23 cellular contexts compared by ENCODE assay signal in genomic region chr9:123597073-123597472, GRCh38.
DNase-seq lines count a peak whose midpoint lies in the region; ATAC-seq and TF ChIP-seq lines count a peak whose summit lies in the region.
"Had no signal": no experiment of that assay in that cellular context is flagged by ENCODE, and none has a peak within 500 bp of the region (broad histone marks: within the 10 kb centered on the region; RNA-seq: fewer than 3 reads in every experiment).

No MANE protein-coding gene starts in this region.

- 53 to 57% methylated on average over 4 to 5 of the region's 5 CpGs for WGBS in transverse colon (ENCODE audit: low coverage in 1 of 2), 2 donors

- H3K27ac ChIP-seq in transverse colon: no peak overlapping the region
- H3K27ac ChIP-seq: BLaER1 had no signal

- peak; percentile 41 for ATAC-seq in left colon

- POLR2A ChIA-PET in HEK293T (lab: Yijun Ruan, JAX): no interaction called here

- no peaks in the 10 kb centered on the region for H3K4me1 Mint-ChIP-seq in osteocyte (ENCODE audit: unreplicated experiment)
- H3K4me1 Mint-ChIP-seq: CD14-positive monocyte; CD4-positive, alpha-beta memory T cell; CD4-positive, CD25-positive, alpha-beta regulatory T cell; CD8-positive, alpha-beta memory T cell had no signal

- no peak for TF ChIP-seq POLR2A in transverse colon (IDR thresholded peaks at IDR 0.05)

- no peaks in the 10 kb centered on the region for H3K27me3 Mint-ChIP-seq in osteocyte (ENCODE audit: unreplicated experiment)
- H3K27me3 Mint-ChIP-seq: CD4-positive, alpha-beta memory T cell; CD4-positive, CD25-positive, alpha-beta regulatory T cell had no signal

- H3K27me3 ChIP-seq in transverse colon: no peaks in the 10 kb centered on the region
- H3K27me3 ChIP-seq: BE2C, BLaER1 had no signal

- H3K27ac Mint-ChIP-seq in osteocyte (ENCODE audit: unreplicated experiment): no peak overlapping the region
- H3K27ac Mint-ChIP-seq: CD14-positive monocyte had no signal

- no peak overlapping the region for H3K4me3 ChIP-seq in transverse colon
- H3K4me3 ChIP-seq: BLaER1 had no signal

- no peak for TF ChIP-seq EP300 in transverse colon (IDR thresholded peaks at IDR 0.05; ENCODE audit: low read depth)

- no peaks in the 10 kb centered on the region for H3K36me3 ChIP-seq in transverse colon
- H3K36me3 ChIP-seq: BE2C had no signal

- TF ChIP-seq CTCF in osteocyte (IDR thresholded peaks at IDR 0.05): no peak
- TF ChIP-seq CTCF in transverse colon (IDR thresholded peaks at IDR 0.05): no peak

- peaks cover 0 to 7% (median 0%) of the 10 kb centered on the region in 4 donors for H3K4me1 ChIP-seq in transverse colon
- H3K4me1 ChIP-seq: BLaER1 had no signal

- intact Hi-C loops in left colon (cut with DNase I, micrococcal nuclease): no loop called here
- intact Hi-C loops in transverse colon (cut with DNase I; ENCODE audit: low total_unique reads): no loop called here

- in situ Hi-C loops in transverse colon (cut with MboI; ENCODE audit: low pct_ligation_motif_present in 1 of 4, low pct_unique_long_range_greater_than_20kb in 1 of 4, low sequenced_read_pairs in 3 of 4): no loop called here

- no peaks in the 10 kb centered on the region for H3K9me3 Mint-ChIP-seq in osteocyte (ENCODE audit: unreplicated experiment)
- H3K9me3 Mint-ChIP-seq: CD14-positive monocyte; CD4-positive, alpha-beta memory T cell; CD4-positive, CD25-positive, alpha-beta regulatory T cell; CD8-positive, alpha-beta memory T cell had no signal

- H3K4me3 Mint-ChIP-seq in osteocyte (ENCODE audit: unreplicated experiment): no peak overlapping the region
- H3K4me3 Mint-ChIP-seq: CD14-positive monocyte; CD4-positive, alpha-beta memory T cell; CD4-positive, CD25-positive, alpha-beta regulatory T cell; CD8-positive, alpha-beta memory T cell had no signal

- CTCF ChIA-PET in HEK293T (lab: Yijun Ruan, JAX): no interaction called here

- DNase-seq in HEK293T (ENCODE audit: extremely low spot score) (no peak), left colon (no peak), osteocyte (ENCODE audit: extremely low spot score, unreplicated experiment) (peak; percentile 6), NOMO-1 (lab: John Stamatoyannopoulos, UW; ENCODE audit: unreplicated experiment in 2 of 2) (no peak), SW480 (ENCODE audit: low spot score) (no peak), transverse colon (no peak)
- DNase-seq: 8988T; ACHN; BE2C; C1 segment of cervical spinal cord; CD4-positive, alpha-beta memory T cell; CD4-positive, CD25-positive, alpha-beta regulatory T cell; CD8-positive, alpha-beta memory T cell; COR-L47; DMS 273 treated with DMSO at 0.1 percent for 48 hours; DMS153; DMS53; DMS79; DND-41; EL; GDM1 had no signal

- no peaks in the 10 kb centered on the region for H3K9me3 ChIP-seq in transverse colon
- H3K9me3 ChIP-seq: BE2C, BLaER1 had no signal

- H3K36me3 Mint-ChIP-seq in osteocyte (ENCODE audit: unreplicated experiment): peaks cover 5% of the 10 kb centered on the region

TF ChIP-seq in HEK293T, 16 proteins besides CTCF, POLR2A, EP300 and RAD21:
- no peak for TF ChIP-seq FOXK2 (IDR thresholded peaks at IDR 0.05)
- 0 out of 2 replicates have a peak, but pooled peaks have one; percentile 47 for TF ChIP-seq PKNOX1 (IDR thresholded peaks at IDR 0.05)
